In the genomic region with DNA sequence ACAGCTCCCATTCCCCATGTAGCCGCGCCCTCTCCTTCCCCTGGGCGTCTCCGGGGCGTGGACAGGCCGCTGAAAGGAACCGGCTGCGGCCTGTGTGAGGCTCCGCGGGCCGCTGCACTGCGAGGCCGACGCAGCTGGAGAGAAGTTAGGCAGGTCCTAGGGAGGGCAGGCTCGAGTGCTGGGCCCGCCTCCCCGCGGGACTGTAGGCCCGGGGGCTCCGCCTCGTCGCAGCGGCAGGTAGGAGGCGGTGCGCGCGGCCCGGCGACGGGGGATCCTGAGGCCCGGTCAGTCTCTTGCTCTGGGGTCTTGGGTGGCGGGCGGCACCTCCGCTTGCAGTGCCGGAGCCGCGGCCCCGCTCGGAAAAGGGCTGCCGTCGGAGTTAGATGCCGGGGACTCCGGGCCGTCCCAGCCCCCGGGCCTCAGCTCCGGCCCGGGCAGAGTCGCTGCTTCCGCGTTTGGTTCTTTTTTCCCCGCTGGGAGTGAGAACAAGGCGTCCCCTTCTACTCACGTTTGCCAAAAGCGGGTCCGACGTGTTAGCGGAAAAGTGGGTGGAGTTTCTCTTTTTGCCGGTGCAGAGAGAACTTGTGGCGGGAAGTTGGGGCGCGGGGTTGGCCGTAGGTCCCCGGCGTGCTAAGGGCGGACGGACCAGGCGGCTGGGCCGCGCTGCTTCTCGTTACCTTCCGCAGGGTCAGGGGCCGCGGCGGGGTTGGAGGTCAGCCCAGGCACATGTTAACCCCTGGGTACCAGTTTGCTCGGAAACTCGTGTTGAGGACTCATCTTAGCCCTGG, we compare ENCODE assay signal across 8 cellular contexts. TPM values are rescaled to one million over a fixed set of nuclear protein-coding genes. Genes with fewer than 3 reads are reported as not detected.
A peak's percentile ranks its signal among the peaks of the same experiment; 100 is the strongest.
DNase-seq lines count a peak whose midpoint lies in the region; ATAC-seq and TF ChIP-seq lines count a peak whose summit lies in the region.

A gene (plus strand): TSS at position 222 of the 788 bp plus-strand sequence. CDS start 2,026 bp downstream, outside the sequence.

- peaks cover 27% of the 10 kb centered on the region for H3K79me2 ChIP-seq in neural progenitor cell (ENCODE audit: low read depth)

- peaks cover 10% of the 10 kb centered on the region for H3K36me3 ChIP-seq in neural progenitor cell
- H3K36me3 ChIP-seq in subcutaneous abdominal adipose tissue (ENCODE audit: control insufficient read depth in 5 of 5, insufficient read depth in 5 of 5, low read length in 5 of 5): peaks cover 0 to 9% (median 0%) of the 10 kb centered on the region in 5 donors

- H3K27me3 Mint-ChIP-seq in neural progenitor cell (ENCODE audit: insufficient read depth, low read depth): peaks cover 2% of the 10 kb centered on the region

- H3K9me3 ChIP-seq in neural progenitor cell (ENCODE audit: low read depth): no peaks in the 10 kb centered on the region
- no peaks in the 10 kb centered on the region for H3K9me3 ChIP-seq in subcutaneous abdominal adipose tissue (ENCODE audit: control insufficient read depth in 5 of 5, low read length in 5 of 5)

- DNase-seq in DMS53 treated with DMSO at 0.1 percent for 48 hours (lab: John Stamatoyannopoulos, UW; ENCODE audit: unreplicated experiment): peak; percentile 89
- DNase-seq in KBM-7: peak; percentile 96
- peak; percentile 88 for DNase-seq in RWPE1 (ENCODE audit: low spot score)
- DNase-seq in activated effector memory CD4-positive, alpha-beta T cell treated with anti-CD3 and anti-CD28 coated beads, Interleukin-2, amount 50 U/mL, for 16 hours: peak; percentile 94
- DNase-seq in fibroblast of villous mesenchyme (ENCODE audit: low read depth): peak; percentile 92
- peak; percentile 95 for DNase-seq in neural progenitor cell (ENCODE audit: low spot score)

- peak within 1 kb of the TSS; percentile 88 for H3K27ac Mint-ChIP-seq in neural progenitor cell

- H3K9me3 Mint-ChIP-seq in neural progenitor cell: peaks cover 3% of the 10 kb centered on the region

- H2AFZ ChIP-seq in neural progenitor cell (replicated peaks): peak within 1 kb of the TSS; percentile 94

- ATAC-seq in GM21576 (IDR thresholded peaks at IDR 0.05; ENCODE audit: unreplicated experiment): peak; percentile 85

- peaks cover 13% of the 10 kb centered on the region for H3K4me1 Mint-ChIP-seq in neural progenitor cell

- H3K27ac ChIP-seq in RWPE1: peak within 1 kb of the TSS; percentile 98
- peak within 1 kb of the TSS; percentile 92 for H3K27ac ChIP-seq in neural progenitor cell
- H3K27ac ChIP-seq in subcutaneous abdominal adipose tissue (ENCODE audit: low read depth, low read length): peak within 1 kb of the TSS; percentile 84

- H3K9ac ChIP-seq in neural progenitor cell (peak within 1 kb of the TSS; percentile 80), subcutaneous abdominal adipose tissue (ENCODE audit: low read length in 5 of 5) (peak within 1 kb of the TSS; percentile 89 to 97 (median 93))

- CTCF ChIA-PET in RWPE1 (lab: Yijun Ruan, JAX): interaction anchor here (0.6 kb wide), 1 partner anchor 13 kb away, joined by 5 read pairs; no protein-coding TSS in a partner anchor

- peak within 1 kb of the TSS; percentile 77 for H3K4me3 ChIP-seq in fibroblast of villous mesenchyme (ENCODE audit: low read depth, low read length)
- peak within 1 kb of the TSS; percentile 59 for H3K4me3 ChIP-seq in neural progenitor cell
- H3K4me3 ChIP-seq in subcutaneous abdominal adipose tissue (ENCODE audit: low read depth in 1 of 5, low read length in 5 of 5): peak within 1 kb of the TSS; percentile 59 to 96 (median 75)

- peaks cover 18% of the 10 kb centered on the region for H3F3A ChIP-seq in neural progenitor cell (ENCODE audit: low read depth)

- POLR2A ChIA-PET in RWPE1 (lab: Yijun Ruan, JAX; ENCODE audit: low non-redundant PET): interaction anchor here (0.6 kb wide), 1 partner anchor 109 kb away, joined by 6 read pairs; no protein-coding TSS in a partner anchor

- H3K4me1 ChIP-seq in neural progenitor cell (peaks cover 24% of the 10 kb centered on the region), subcutaneous abdominal adipose tissue (ENCODE audit: control insufficient read depth in 5 of 5, insufficient read depth in 5 of 5, low read length in 5 of 5) (peaks cover 0 to 21% (median 17%) of the 10 kb centered on the region in 5 donors)

- in situ Hi-C loops in KBM-7 (cut with MboI; ENCODE audit: low pct_unique_long_range_greater_than_20kb, low sequenced_read_pairs): no loop called here

- H3K36me3 Mint-ChIP-seq in neural progenitor cell: peaks cover 9% of the 10 kb centered on the region

- peak within 1 kb of the TSS; percentile 82 for H3K4me3 Mint-ChIP-seq in neural progenitor cell

- H3K27me3 ChIP-seq in neural progenitor cell (no peaks in the 10 kb centered on the region), subcutaneous abdominal adipose tissue (ENCODE audit: control insufficient read depth in 5 of 5, insufficient read depth in 4 of 5, low read length in 5 of 5) (no peaks in the 10 kb centered on the region)

- TF ChIP-seq CTCF in RWPE1 (conservative IDR thresholded peaks at IDR 0.05; ENCODE audit: low read depth): peak; percentile 14; the same call in 1 of the 2 replicates
- peak; percentile 10 for TF ChIP-seq CTCF in fibroblast of villous mesenchyme (IDR thresholded peaks at IDR 0.05; ENCODE audit: insufficient read depth, low read depth, low read length)
- TF ChIP-seq CTCF in neural progenitor cell (IDR thresholded peaks at IDR 0.05): peak; percentile 5

- H4K20me1 ChIP-seq in neural progenitor cell (ENCODE audit: low read depth): no peaks in the 10 kb centered on the region

- peak within 1 kb of the TSS; percentile 72 for H3K4me2 ChIP-seq in neural progenitor cell

RNA-seq across cellular contexts. Expression of the gene that starts here (rescaled TPM):
- 26.7 and 29.4 TPM in 2 replicates for total RNA-seq in fibroblast of villous mesenchyme
- 24.1 and 39.2 TPM in 2 replicates for total RNA-seq in neural progenitor cell (ENCODE audit: low replicate concordance)

Comparison
In these comparisons a context has a peak if more than half of its experiments do, and no peak if none do; other contexts are left out.
1. Peak in every context shown above with its lines: DNase-seq, ATAC-seq, H3K4me3 ChIP-seq and H3K27ac ChIP-seq.